In genomic region chr2:219540784-219541504, GRCh38 we compare ENCODE assay signal across 2 cellular contexts.
TF ChIP-seq lines count a peak whose summit lies in the region.

No MANE protein-coding gene starts in this region.

TF ChIP-seq in GM12878, 131 proteins besides CTCF, POLR2A, EP300 and RAD21:
- TF ChIP-seq ESRRA (IDR thresholded peaks at IDR 0.05; ENCODE audit: low read length): peak; percentile 6; the same call in 1 of the 2 replicates
- no peak for TF ChIP-seq SIN3A (IDR thresholded peaks at IDR 0.05; ENCODE audit: low read depth, low read length)

TF ChIP-seq in SK-N-SH, 30 proteins besides CTCF, POLR2A, EP300 and RAD21:
- TF ChIP-seq GATA2 (CRISPR knock-in tag; IDR thresholded peaks at IDR 0.05): no peak
- TF ChIP-seq, protein P1, sequence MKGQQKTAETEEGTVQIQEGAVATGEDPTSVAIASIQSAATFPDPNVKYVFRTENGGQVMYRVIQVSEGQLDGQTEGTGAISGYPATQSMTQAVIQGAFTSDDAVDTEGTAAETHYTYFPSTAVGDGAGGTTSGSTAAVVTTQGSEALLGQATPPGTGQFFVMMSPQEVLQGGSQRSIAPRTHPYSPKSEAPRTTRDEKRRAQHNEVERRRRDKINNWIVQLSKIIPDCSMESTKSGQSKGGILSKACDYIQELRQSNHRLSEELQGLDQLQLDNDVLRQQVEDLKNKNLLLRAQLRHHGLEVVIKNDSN (IDR thresholded peaks at IDR 0.05; ENCODE audit: borderline replicate concordance, low read depth): no peak
- TF ChIP-seq SMC3 (IDR thresholded peaks at IDR 0.05; ENCODE audit: low read depth, low read length): no peak
- no peak for TF ChIP-seq NFIC (IDR thresholded peaks at IDR 0.05; ENCODE audit: borderline replicate concordance)
- TF ChIP-seq TCF12 (IDR thresholded peaks at IDR 0.05): no peak
- TF ChIP-seq MXI1 (IDR thresholded peaks at IDR 0.05; ENCODE audit: low read depth, low read length): no peak
- no peak for TF ChIP-seq GABPA (IDR thresholded peaks at IDR 0.05; ENCODE audit: low read depth)
- TF ChIP-seq FOXJ3 (CRISPR knock-in tag; IDR thresholded peaks at IDR 0.05): no peak
- no peak for TF ChIP-seq ELF1 (IDR thresholded peaks at IDR 0.05)
- TF ChIP-seq JUND (IDR thresholded peaks at IDR 0.05): no peak
